36 cellular contexts compared by ENCODE assay signal in genomic region chr20:43186312-43186711, GRCh38. TPM values are rescaled to one million over a fixed set of nuclear protein-coding genes. Genes with fewer than 3 reads are reported as not detected.
"Had no signal": no experiment of that assay in that cellular context is flagged by ENCODE, and none has a peak within 500 bp of the region (broad histone marks: within the 10 kb centered on the region; RNA-seq: fewer than 3 reads in every experiment).

No MANE protein-coding gene starts in this region.

- H3K4me1 Mint-ChIP-seq: activated CD8-positive, alpha-beta memory T cell treated with anti-CD3 and anti-CD28 coated beads, Interleukin-2, amount 10 ng/mL, durations not matched to agents 7 days and 5 days had no signal

- DNase-seq: activated B cell treated with CpG ODN at 0.5 μM for 24 hours; activated CD4-positive, alpha-beta memory T cell treated with anti-CD3 and anti-CD28 coated beads for 36 hours; activated CD4-positive, alpha-beta T cell treated with anti-CD3 and anti-CD28 coated beads for 48 hours; activated CD8-positive, alpha-beta memory T cell treated with anti-CD3 and anti-CD28 coated beads, Interleukin-2, amount 10 ng/mL, durations not matched to agents 7 days and 5 days; activated CD8-positive, alpha-beta memory T cell treated with anti-CD3 and anti-CD28 coated beads, Interleukin-2, amount 50 U/mL, for 4 hours; activated CD8-positive, alpha-beta T cell treated with anti-CD3 and anti-CD28 coated beads, Interleukin-2, amount 10 ng/mL, durations not matched to agents 7 days and 5 days; activated effector memory CD4-positive, alpha-beta T cell treated with anti-CD3 and anti-CD28 coated beads, Interleukin-2, amount 50 U/mL, for 16 hours; activated naive CD4-positive, alpha-beta T cell treated with anti-CD3 and anti-CD28 coated beads for 36 hours; activated naive CD8-positive, alpha-beta T cell treated with anti-CD3 and anti-CD28 coated beads for 36 hours; activated naive CD8-positive, alpha-beta T cell treated with anti-CD3 and anti-CD28 coated beads, Interleukin-2, amount 50 U/mL, for 24 hours; activated T-cell treated with anti-CD3 and anti-CD28 coated beads, Interleukin-2, amount 50 U/mL, for 1 hour; activated T-cell treated with anti-CD3 and anti-CD28 coated beads, Interleukin-2, amount 50 U/mL, for 48 hours; adrenal gland; amygdala; aorta; body of pancreas; caudate nucleus; colonic mucosa; effector memory CD4-positive, alpha-beta T cell; endodermal cell; foreskin keratinocyte; gastrocnemius medialis; glutamatergic neuron; heart left ventricle; T-helper 1 cell; T-helper 17 cell; T1000; WERI-Rb-1 had no signal

- H3K27ac Mint-ChIP-seq: activated B cell treated with CpG ODN at 0.5 μM for 24 hours; activated CD4-positive, alpha-beta memory T cell treated with anti-CD3 and anti-CD28 coated beads for 36 hours; activated CD8-positive, alpha-beta memory T cell treated with anti-CD3 and anti-CD28 coated beads, Interleukin-2, amount 10 ng/mL, durations not matched to agents 7 days and 5 days; activated CD8-positive, alpha-beta T cell treated with anti-CD3 and anti-CD28 coated beads, Interleukin-2, amount 10 ng/mL, durations not matched to agents 7 days and 5 days; activated naive CD4-positive, alpha-beta T cell treated with anti-CD3 and anti-CD28 coated beads for 36 hours; activated naive CD4-positive, alpha-beta T cell treated with anti-CD3 and anti-CD28 coated beads, Interleukin-2, amount 50 U/mL, for 24 hours; activated naive CD8-positive, alpha-beta T cell treated with anti-CD3 and anti-CD28 coated beads for 36 hours; activated naive CD8-positive, alpha-beta T cell treated with anti-CD3 and anti-CD28 coated beads, Interleukin-2, amount 50 U/mL, for 24 hours; activated T-helper 1 cell treated with anti-CD3 and anti-CD28 coated beads, Interleukin-12 subunit alpha, Interleukin-12 subunit beta, Interleukin-2, Interleukin-4 antibody, amounts not matched to agents 30 ng/mL and 10 ng/mL and 1 ng/mL, durations not matched to agents 14 hours and 24 hours and 36 hours; activated T-helper 2 cell treated with anti-CD3 and anti-CD28 coated beads, Interferon-gamma antibody, Interleukin-2, Interleukin-4, amounts not matched to agents 10 μg/mL and 5 μg/mL and 100 μg/mL, durations not matched to agents 14 hours and 24 hours and 36 hours; endodermal cell; T-helper 17 cell; T-helper 2 cell treated with Interferon-gamma antibody and Interleukin-4, amounts not matched to agents 5 μg/mL and 100 μg/mL, for 36 hours had no signal

- H3K4me3 Mint-ChIP-seq: activated B cell treated with CpG ODN at 0.5 μM for 24 hours; activated CD4-positive, alpha-beta memory T cell treated with anti-CD3 and anti-CD28 coated beads for 36 hours; activated CD8-positive, alpha-beta memory T cell treated with anti-CD3 and anti-CD28 coated beads, Interleukin-2, amount 10 ng/mL, durations not matched to agents 7 days and 5 days; activated CD8-positive, alpha-beta T cell treated with anti-CD3 and anti-CD28 coated beads, Interleukin-2, amount 10 ng/mL, durations not matched to agents 7 days and 5 days; activated naive CD4-positive, alpha-beta T cell treated with anti-CD3 and anti-CD28 coated beads for 36 hours; activated naive CD4-positive, alpha-beta T cell treated with anti-CD3 and anti-CD28 coated beads, Interleukin-2, amount 50 U/mL, for 24 hours; activated naive CD8-positive, alpha-beta T cell treated with anti-CD3 and anti-CD28 coated beads for 36 hours; activated naive CD8-positive, alpha-beta T cell treated with anti-CD3 and anti-CD28 coated beads, Interleukin-2, amount 50 U/mL, for 24 hours; activated T-helper 1 cell treated with anti-CD3 and anti-CD28 coated beads, Interleukin-12 subunit alpha, Interleukin-12 subunit beta, Interleukin-2, Interleukin-4 antibody, amounts not matched to agents 30 ng/mL and 10 ng/mL and 1 ng/mL, durations not matched to agents 14 hours and 24 hours and 36 hours; endodermal cell; T-helper 17 cell; T-helper 2 cell treated with Interferon-gamma antibody and Interleukin-4, amounts not matched to agents 5 μg/mL and 100 μg/mL, for 36 hours had no signal

- H3K36me3 Mint-ChIP-seq: activated CD4-positive, alpha-beta memory T cell treated with anti-CD3 and anti-CD28 coated beads for 36 hours; activated CD8-positive, alpha-beta memory T cell treated with anti-CD3 and anti-CD28 coated beads, Interleukin-2, amount 10 ng/mL, durations not matched to agents 7 days and 5 days; activated naive CD4-positive, alpha-beta T cell treated with anti-CD3 and anti-CD28 coated beads, Interleukin-2, amount 50 U/mL, for 24 hours; activated naive CD8-positive, alpha-beta T cell treated with anti-CD3 and anti-CD28 coated beads for 36 hours had no signal

- ATAC-seq: activated CD4-positive, CD25-positive, alpha-beta regulatory T cell treated with anti-CD3 and anti-CD28 coated beads, Interleukin-2, amount 50 U/mL, for 24 hours; activated CD8-positive, alpha-beta memory T cell treated with anti-CD3 and anti-CD28 coated beads, Interleukin-2, amount 10 ng/mL, durations not matched to agents 7 days and 5 days; activated CD8-positive, alpha-beta T cell treated with anti-CD3 and anti-CD28 coated beads, Interleukin-2, amount 10 ng/mL, durations not matched to agents 7 days and 5 days; activated naive CD8-positive, alpha-beta T cell treated with anti-CD3 and anti-CD28 coated beads, Interleukin-2, amount 50 U/mL, for 24 hours; body of pancreas; foreskin keratinocyte; gastrocnemius medialis; heart left ventricle; T-helper 17 cell had no signal

- H3K9me3 Mint-ChIP-seq: activated B cell treated with CpG ODN at 0.5 μM for 24 hours; activated CD4-positive, alpha-beta memory T cell treated with anti-CD3 and anti-CD28 coated beads for 36 hours; activated naive CD4-positive, alpha-beta T cell treated with anti-CD3 and anti-CD28 coated beads for 36 hours; activated naive CD4-positive, alpha-beta T cell treated with anti-CD3 and anti-CD28 coated beads, Interleukin-2, amount 50 U/mL, for 24 hours; activated naive CD8-positive, alpha-beta T cell treated with anti-CD3 and anti-CD28 coated beads for 36 hours; activated naive CD8-positive, alpha-beta T cell treated with anti-CD3 and anti-CD28 coated beads, Interleukin-2, amount 50 U/mL, for 24 hours; activated T-helper 1 cell treated with anti-CD3 and anti-CD28 coated beads, Interleukin-12 subunit alpha, Interleukin-12 subunit beta, Interleukin-2, Interleukin-4 antibody, amounts not matched to agents 30 ng/mL and 10 ng/mL and 1 ng/mL, durations not matched to agents 14 hours and 24 hours and 36 hours; activated T-helper 2 cell treated with anti-CD3 and anti-CD28 coated beads, Interferon-gamma antibody, Interleukin-2, Interleukin-4, amounts not matched to agents 10 μg/mL and 5 μg/mL and 100 μg/mL, durations not matched to agents 14 hours and 24 hours and 36 hours; endodermal cell; T-helper 2 cell treated with Interferon-gamma antibody and Interleukin-4, amounts not matched to agents 5 μg/mL and 100 μg/mL, for 36 hours had no signal

RNA-seq across cellular contexts. Expression of gene PTPRT, which starts 3.4 kb away (rescaled TPM):
- total RNA-seq: activated B cell treated with CpG ODN at 0.5 μM for 24 hours; activated CD4-positive, alpha-beta memory T cell treated with anti-CD3 and anti-CD28 coated beads for 36 hours; activated CD8-positive, alpha-beta memory T cell treated with anti-CD3 and anti-CD28 coated beads for 36 hours; activated CD8-positive, alpha-beta memory T cell treated with anti-CD3 and anti-CD28 coated beads, Interleukin-2, amount 10 ng/mL, durations not matched to agents 7 days and 5 days; activated CD8-positive, alpha-beta T cell treated with anti-CD3 and anti-CD28 coated beads, Interleukin-2, amount 10 ng/mL, durations not matched to agents 7 days and 5 days; activated naive CD4-positive, alpha-beta T cell treated with anti-CD3 and anti-CD28 coated beads for 36 hours; activated naive CD8-positive, alpha-beta T cell treated with anti-CD3 and anti-CD28 coated beads for 36 hours; activated T-helper 1 cell treated with anti-CD3 and anti-CD28 coated beads, Interleukin-12 subunit alpha, Interleukin-12 subunit beta, Interleukin-2, Interleukin-4 antibody, amounts not matched to agents 30 ng/mL and 10 ng/mL and 1 ng/mL, durations not matched to agents 14 hours and 24 hours and 36 hours; activated T-helper 2 cell treated with anti-CD3 and anti-CD28 coated beads, Interferon-gamma antibody, Interleukin-2, Interleukin-4, amounts not matched to agents 10 μg/mL and 5 μg/mL and 100 μg/mL, durations not matched to agents 14 hours and 24 hours and 36 hours; dermis microvascular lymphatic vessel endothelial cell; epithelial cell of proximal tubule; foreskin keratinocyte; gastrocnemius medialis; T-helper 17 cell had no signal
